15 cellular contexts compared by ENCODE assay signal in genomic region chr22:40826292-40826691, GRCh38. TPM values are rescaled to one million over a fixed set of nuclear protein-coding genes. Genes with fewer than 3 reads are reported as not detected.
"Had no signal": no experiment of that assay in that cellular context is flagged by ENCODE, and none has a peak within 500 bp of the region (broad histone marks: within the 10 kb centered on the region; RNA-seq: fewer than 3 reads in every experiment).

No MANE protein-coding gene starts in this region.

RNA-seq across cellular contexts. Expression of gene DNAJB7, which starts 35.6 kb away (rescaled TPM):
- total RNA-seq: activated naive CD4-positive, alpha-beta T cell treated with anti-CD3 and anti-CD28 coated beads for 36 hours; activated T-cell treated with anti-CD3 and anti-CD28 coated beads, Interleukin-2, amount 50 U/mL, for 4 hours; body of pancreas; dermis microvascular lymphatic vessel endothelial cell; epithelial cell of proximal tubule; fibroblast of lung; foreskin keratinocyte; hepatocyte; left cardiac atrium; lower lobe of right lung; natural killer cell treated with Interleukin-12 subunit alpha and Interleukin-12 subunit beta and Interleukin-15 and Interleukin-18, amount 100 ng/mL, for 72 hours; pancreas; pulmonary artery endothelial cell; T-helper 17 cell; tibial nerve had no signal
- polyA plus RNA-seq: fibroblast of lung, foreskin keratinocyte had no signal
